ENCODE assay signal across 1 cellular context in genomic region chr12:54280401-54281260, GRCh38.
A peak's percentile ranks its signal among the peaks of the same experiment; 100 is the strongest.
TF ChIP-seq lines count a peak whose summit lies in the region.

HNRNPA1 (plus strand) TSS chr12:54280726; CDS start chr12:54280808, 82 bp downstream.

TF ChIP-seq in HepG2, 621 proteins besides CTCF, POLR2A, EP300 and RAD21 (continued from another document and continues in another):
- peak; percentile 76 for TF ChIP-seq ZNF687 (CRISPR knock-in tag; IDR thresholded peaks at IDR 0.05)
- no peak for TF ChIP-seq MLX (CRISPR knock-in tag; IDR thresholded peaks at IDR 0.05)
- TF ChIP-seq PCBP2 (optimal IDR thresholded peaks at IDR 0.05; ENCODE audit: low read depth, low read length, poor library complexity, severe bottlenecking): no peak
- 0 out of 2 replicates have a peak, but pooled peaks have one; percentile 29 for TF ChIP-seq ZNF160 (CRISPR knock-in tag; IDR thresholded peaks at IDR 0.05)
- no peak for TF ChIP-seq ATM (IDR thresholded peaks at IDR 0.05; ENCODE audit: borderline replicate concordance)
- peak; percentile 61; the same call in 1 of the 2 replicates for TF ChIP-seq ISX (CRISPR knock-in tag; conservative IDR thresholded peaks at IDR 0.05)
- 0 out of 2 replicates have a peak, but pooled peaks have one; percentile 26 for TF ChIP-seq KLF9 (CRISPR knock-in tag; IDR thresholded peaks at IDR 0.05; ENCODE audit: low read depth)
- TF ChIP-seq GFI1 (CRISPR knock-in tag; IDR thresholded peaks at IDR 0.05; ENCODE audit: borderline replicate concordance): peak; percentile 43; the same call in 1 of the 2 replicates
- TF ChIP-seq ZNF232 (CRISPR knock-in tag; IDR thresholded peaks at IDR 0.05; ENCODE audit: borderline replicate concordance): peak; percentile 48; the same call in 1 of the 2 replicates
- peak; percentile 86 for TF ChIP-seq ZNF788 (CRISPR knock-in tag; IDR thresholded peaks at IDR 0.05; ENCODE audit: borderline replicate concordance)
- 0 out of 2 replicates have a peak, but pooled peaks have one; percentile 36 for TF ChIP-seq SMAD9 (CRISPR knock-in tag; IDR thresholded peaks at IDR 0.05)
- TF ChIP-seq ZNF124 (CRISPR knock-in tag; IDR thresholded peaks at IDR 0.05): 0 out of 2 replicates have a peak, but pooled peaks have one; percentile 66
- TF ChIP-seq ZMAT3 (CRISPR knock-in tag; conservative IDR thresholded peaks at IDR 0.05): peak; percentile 65; the same call in 1 of the 2 replicates
- TF ChIP-seq SIN3A (IDR thresholded peaks at IDR 0.05; ENCODE audit: borderline replicate concordance, low read depth, low read length): peak; percentile 78; the same call in 1 of the 2 replicates
- TF ChIP-seq IKZF4 (CRISPR knock-in tag; IDR thresholded peaks at IDR 0.05; ENCODE audit: borderline replicate concordance, low read depth, not compliant biosample characterization): peak; percentile 82
- TF ChIP-seq TEAD2 (CRISPR knock-in tag; IDR thresholded peaks at IDR 0.05): peak; percentile 13; the same call in 1 of the 2 replicates
- peak; percentile 90 for TF ChIP-seq SALL2 (CRISPR knock-in tag; IDR thresholded peaks at IDR 0.05)
- TF ChIP-seq NFRKB (IDR thresholded peaks at IDR 0.05): peak; percentile 87
- TF ChIP-seq ELF3 (CRISPR knock-in tag; IDR thresholded peaks at IDR 0.05): 0 out of 2 replicates have a peak, but pooled peaks have one; percentile 7
- TF ChIP-seq SP140L (CRISPR knock-in tag; IDR thresholded peaks at IDR 0.05; ENCODE audit: borderline replicate concordance): peak; percentile 11; the same call in 1 of the 2 replicates
- TF ChIP-seq ZNF318 (CRISPR knock-in tag; IDR thresholded peaks at IDR 0.05): peak; percentile 32; the same call in 1 of the 2 replicates
- peak; percentile 62; the same call in 1 of the 2 replicates for TF ChIP-seq KDM5A (IDR thresholded peaks at IDR 0.05; ENCODE audit: borderline replicate concordance, low read length)
- peak; percentile 11; the same call in 1 of the 2 replicates for TF ChIP-seq CENPT (CRISPR knock-in tag; IDR thresholded peaks at IDR 0.05; ENCODE audit: low read depth)
- 0 out of 2 replicates have a peak, but pooled peaks have one; percentile 32 for TF ChIP-seq CHCHD3 (CRISPR knock-in tag; IDR thresholded peaks at IDR 0.05)
- TF ChIP-seq ZNF383 (CRISPR knock-in tag; IDR thresholded peaks at IDR 0.05; ENCODE audit: borderline replicate concordance): no peak
- TF ChIP-seq TARDBP (CRISPR knock-in tag; IDR thresholded peaks at IDR 0.05): peak; percentile 30; the same call in 1 of the 2 replicates
- TF ChIP-seq PBX2 (CRISPR knock-in tag; IDR thresholded peaks at IDR 0.05): peak; percentile 88
- 0 out of 2 replicates have a peak, but pooled peaks have one; percentile 20 for TF ChIP-seq ZNF512 (CRISPR knock-in tag; IDR thresholded peaks at IDR 0.05)
- TF ChIP-seq ZNF33B (CRISPR knock-in tag; IDR thresholded peaks at IDR 0.05): 0 out of 2 replicates have a peak, but pooled peaks have one; percentile 53
- no peak for TF ChIP-seq ZNF382 (CRISPR knock-in tag; IDR thresholded peaks at IDR 0.05; ENCODE audit: borderline replicate concordance)
- no peak for TF ChIP-seq SKI (IDR thresholded peaks at IDR 0.05; ENCODE audit: partially characterized antibody)
- 0 out of 2 replicates have a peak, but pooled peaks have one; percentile 11 for TF ChIP-seq WIZ (CRISPR knock-in tag; IDR thresholded peaks at IDR 0.05)
- 0 out of 2 replicates have a peak, but pooled peaks have one; percentile 33 for TF ChIP-seq NFKBIZ (CRISPR knock-in tag; IDR thresholded peaks at IDR 0.05)
- TF ChIP-seq ZNF362 (CRISPR knock-in tag; IDR thresholded peaks at IDR 0.05; ENCODE audit: borderline replicate concordance): no peak
- peak; percentile 75; the same call in 1 of the 2 replicates for TF ChIP-seq ZSCAN12 (CRISPR knock-in tag; IDR thresholded peaks at IDR 0.05)
- TF ChIP-seq SYNCRIP (IDR thresholded peaks at IDR 0.05; ENCODE audit: insufficient read depth, low read depth, low read length): no peak
- TF ChIP-seq KMT2A (CRISPR knock-in tag; IDR thresholded peaks at IDR 0.05): 0 out of 2 replicates have a peak, but pooled peaks have one; percentile 36
- peak; percentile 33; the same call in 1 of the 2 replicates for TF ChIP-seq ZNF547 (CRISPR knock-in tag; IDR thresholded peaks at IDR 0.05)
- TF ChIP-seq FOXM1 (CRISPR knock-in tag; IDR thresholded peaks at IDR 0.05): no peak
- peak; percentile 62; the same call in 1 of the 2 replicates for TF ChIP-seq ZNF766 (CRISPR knock-in tag; IDR thresholded peaks at IDR 0.05; ENCODE audit: borderline replicate concordance)
- TF ChIP-seq ZNF724P (CRISPR knock-in tag; IDR thresholded peaks at IDR 0.05; ENCODE audit: borderline replicate concordance): 0 out of 2 replicates have a peak, but pooled peaks have one; percentile 43
